Comparison of ENCODE assay signal across 26 cellular contexts in the genomic region with DNA sequence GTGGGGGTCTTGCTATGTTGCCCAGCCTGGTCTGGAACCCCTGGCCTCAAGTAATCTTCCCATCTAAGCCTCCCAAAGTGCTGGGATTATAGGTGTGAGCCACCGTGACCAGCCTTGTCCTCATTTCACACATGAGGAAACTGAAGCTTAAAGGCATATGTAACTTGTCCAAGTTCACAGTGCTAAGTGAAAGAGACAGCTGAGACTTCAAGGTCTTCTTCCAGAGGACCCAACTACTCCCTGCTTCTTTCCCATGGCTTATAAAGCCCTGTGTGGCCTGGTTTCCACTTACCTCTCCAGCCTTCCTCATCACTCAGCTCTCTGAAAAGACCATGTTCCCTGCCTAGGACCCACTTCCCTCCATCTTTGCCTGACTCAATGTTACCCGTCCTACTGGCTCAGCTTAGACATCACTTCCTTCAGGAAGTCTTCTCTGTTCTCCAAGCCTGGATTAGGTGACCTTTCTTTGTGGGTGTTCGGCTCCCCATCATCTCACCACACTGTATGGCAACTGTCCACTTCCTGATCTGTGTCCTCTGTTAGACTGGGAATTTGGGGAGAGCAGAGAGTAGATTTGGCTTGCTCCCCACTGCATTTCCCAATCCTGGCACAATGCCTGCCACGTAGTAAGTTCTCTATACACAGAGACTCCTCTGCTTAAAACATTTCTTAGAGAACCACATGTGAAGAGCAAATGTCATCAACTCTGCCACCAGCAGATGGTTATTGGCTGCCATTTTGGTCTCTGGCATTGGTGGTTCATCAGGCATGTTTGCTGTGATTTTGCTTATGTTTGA. TPM values are rescaled to one million over a fixed set of nuclear protein-coding genes. Genes with fewer than 3 reads are reported as not detected.
DNase-seq lines count a peak whose midpoint lies in the region; ATAC-seq, FAIRE-seq and TF ChIP-seq lines count a peak whose summit lies in the region.
"Had no signal": no experiment of that assay in that cellular context is flagged by ENCODE, and none has a peak within 500 bp of the region (broad histone marks: within the 10 kb centered on the region; RNA-seq: fewer than 3 reads in every experiment).

No MANE protein-coding gene starts in this region.

- H3K4me1 ChIP-seq in right atrium auricular region = no peaks in the 10 kb centered on the region
- no peaks in the 10 kb centered on the region; a peak in 1 of 5 replicates for H3K4me1 ChIP-seq in K562 (replicated peaks in 1 of 2; ENCODE audit: control insufficient read depth in 2 of 2, insufficient read depth in 2 of 2, low read length in 2 of 2)
- H3K4me1 ChIP-seq in transverse colon = no peaks in the 10 kb centered on the region
- H3K4me1 ChIP-seq: gastroesophageal sphincter, lower lobe of right lung, sigmoid colon had no signal

- peak overlapping the region; percentile 50; the same call in 1 of the 2 replicates for H2AFZ ChIP-seq in K562 (ENCODE audit: low read depth, low read length)

- TF ChIP-seq CTCF in right atrium auricular region (IDR thresholded peaks at IDR 0.05) (no peak), K562 (IDR thresholded peaks at IDR 0.05 in 2 of 3, conservative IDR thresholded peaks at IDR 0.05 in 1 of 3; ENCODE audit: insufficient read depth in 2 of 3, low read depth in 1 of 3, low read length in 3 of 3) (no peak), fibroblast of villous mesenchyme (IDR thresholded peaks at IDR 0.05; ENCODE audit: insufficient read depth, low read depth, low read length) (no peak), transverse colon (IDR thresholded peaks at IDR 0.05) (no peak)

- H3K27ac ChIP-seq in right atrium auricular region (no peak overlapping the region), K562 (ENCODE audit: extremely low read depth, low read depth, low read length) (no peak overlapping the region), transverse colon (no peak overlapping the region)
- H3K27ac ChIP-seq: BLaER1 treated with 17β-estradiol and CSF1 and Interleukin-3, amounts not matched to agents 10 nM and 100 nM; gastroesophageal sphincter; lower lobe of right lung; sigmoid colon had no signal

- H4K20me1 ChIP-seq in K562 (replicated peaks; ENCODE audit: control insufficient read depth, insufficient read depth, low read length) = no peaks in the 10 kb centered on the region
- H4K20me1 ChIP-seq: BLaER1 treated with 17β-estradiol and CSF1 and Interleukin-3, amounts not matched to agents 10 nM and 100 nM had no signal

- TF ChIP-seq RAD21 in K562 (CRISPR knock-in tag; conservative IDR thresholded peaks at IDR 0.05 in 1 of 2, IDR thresholded peaks at IDR 0.05 in 1 of 2) = no peak

- no peaks in the 10 kb centered on the region for H3K9me3 ChIP-seq in right atrium auricular region
- H3K9me3 ChIP-seq in K562 (replicated peaks; ENCODE audit: control insufficient read depth, insufficient read depth, low read depth, low read length) = no peaks in the 10 kb centered on the region
- H3K9me3 ChIP-seq in transverse colon = no peaks in the 10 kb centered on the region
- H3K9me3 ChIP-seq: BLaER1 treated with 17β-estradiol and CSF1 and Interleukin-3, amounts not matched to agents 10 nM and 100 nM; gastroesophageal sphincter; lower lobe of right lung; sigmoid colon; SK-N-SH had no signal

- in situ Hi-C loops in K562 (cut with MboI) (no loop called here), transverse colon (cut with MboI; ENCODE audit: low pct_ligation_motif_present in 1 of 4, low pct_unique_long_range_greater_than_20kb in 1 of 4, low sequenced_read_pairs in 3 of 4) (loop anchor here in 3 of 4 donors (10.0 to 25.0 kb wide), 3 partner anchors 163 to 263 kb away; no protein-coding TSS in a partner anchor)

- H3K27me3 ChIP-seq in right atrium auricular region = no peaks in the 10 kb centered on the region
- no peaks in the 10 kb centered on the region for H3K27me3 ChIP-seq in K562 (ENCODE audit: control insufficient read depth in 2 of 2, insufficient read depth in 2 of 2, low read length in 2 of 2)
- H3K27me3 ChIP-seq in transverse colon = no peaks in the 10 kb centered on the region
- H3K27me3 ChIP-seq: BLaER1 treated with 17β-estradiol and CSF1 and Interleukin-3, amounts not matched to agents 10 nM and 100 nM; gastroesophageal sphincter; sigmoid colon had no signal

- intact Hi-C loops in left ventricle myocardium superior (cut with micrococcal nuclease) = no loop called here
- intact Hi-C loops in K562 (cut with micrococcal nuclease) = loop anchor here (5.0 kb wide), 1 partner anchor 273 kb away; no protein-coding TSS in a partner anchor
- intact Hi-C loops in transverse colon (cut with DNase I; ENCODE audit: low total_unique reads) = no loop called here

- no peak overlapping the region for H3K4me3 ChIP-seq in right atrium auricular region
- H3K4me3 ChIP-seq in K562 = no peak overlapping the region
- no peak overlapping the region for H3K4me3 ChIP-seq in fibroblast of villous mesenchyme (ENCODE audit: low read depth, low read length)
- no peak overlapping the region for H3K4me3 ChIP-seq in transverse colon
- H3K4me3 ChIP-seq: BLaER1 treated with 17β-estradiol and CSF1 and Interleukin-3, amounts not matched to agents 10 nM and 100 nM; gastroesophageal sphincter; lower lobe of right lung; sigmoid colon had no signal

- BruUV-seq in K562 (replicated peaks; lab: Mats Ljungman, UMichigan) = no TSS peak

- DNase-seq in left ventricle myocardium superior (peak; percentile 25), right atrium auricular region (ENCODE audit: low spot score) (no peak), K562 (ENCODE audit: extremely low read depth in 1 of 4, low spot score in 3 of 4) (no peak), fibroblast of villous mesenchyme (ENCODE audit: low read depth) (peak; percentile 8), transverse colon (no peak), NCI-H2081 treated with DMSO at 0.1 percent for 48 hours (lab: John Stamatoyannopoulos, UW) (no peak)
- DNase-seq: activated CD4-positive, alpha-beta T cell treated with anti-CD3 and anti-CD28 coated beads for 4 hours; activated naive CD4-positive, alpha-beta T cell treated with Interleukin-2 at 50 U/mL for 16 hours; activated T-cell treated with anti-CD3 and anti-CD28 coated beads, Interleukin-2, amount 50 U/mL, for 48 hours; dermis blood vessel endothelial cell; H9; hypothalamus; Karpas-422; lower lobe of right lung; NCI-H187 treated with DMSO at 0.1 percent for 48 hours; NCI-H69; sigmoid colon; SK-N-SH; T-helper 2 cell had no signal

- H3K36me3 ChIP-seq in right atrium auricular region (no peaks in the 10 kb centered on the region), K562 (ENCODE audit: control insufficient read depth, insufficient read depth, low read length) (no peaks in the 10 kb centered on the region), transverse colon (no peaks in the 10 kb centered on the region)
- H3K36me3 ChIP-seq: BLaER1 treated with 17β-estradiol and CSF1 and Interleukin-3, amounts not matched to agents 10 nM and 100 nM; gastroesophageal sphincter; lower lobe of right lung; sigmoid colon had no signal

- TF ChIP-seq EP300 in K562 (IDR thresholded peaks at IDR 0.05; ENCODE audit: low read length) (no peak), transverse colon (IDR thresholded peaks at IDR 0.05; ENCODE audit: low read depth) (no peak)

- FAIRE-seq in K562 (lab: Jason Lieb, UNC) = no peak
- FAIRE-seq: bronchial epithelial cell, GM12892, islet of Langerhans had no signal

- CTCF ChIA-PET in K562 (lab: Yijun Ruan, JAX; ENCODE audit: low intra/inter-chr PET ratio) = interaction anchor here (2.8 kb wide), 1 partner anchor 165 kb away, joined by 18 read pairs; no protein-coding TSS in a partner anchor

- WGBS in K562 (ENCODE audit: insufficient coverage, low coverage, missing lambda C conversion rate) = 43% methylated on average over 4 of the region's 4 CpGs
- WGBS in transverse colon (ENCODE audit: low coverage in 1 of 2), 2 donors = 69% methylated on average over 4 of the region's 4 CpGs; no CpG with 5 or more reads in 1 of the 2 donors

- no peak overlapping the region for H3K4me2 ChIP-seq in K562 (ENCODE audit: insufficient read depth, low read length)
- H3K4me2 ChIP-seq: BLaER1 treated with 17β-estradiol and CSF1 and Interleukin-3, amounts not matched to agents 10 nM and 100 nM; SK-N-SH had no signal

- TF ChIP-seq POLR2A in K562 (conservative IDR thresholded peaks at IDR 0.05) = no peak
- no peak for TF ChIP-seq POLR2A in transverse colon (IDR thresholded peaks at IDR 0.05)

- no peaks in the 10 kb centered on the region for H3K9me1 ChIP-seq in K562 (ENCODE audit: control insufficient read depth, insufficient read depth, low read length)

- ATAC-seq in left ventricle myocardium superior = peak; percentile 36
- ATAC-seq in K562 = no peak
- no peak for ATAC-seq in HG02840 (IDR thresholded peaks at IDR 0.05; ENCODE audit: low FRiP score, unreplicated experiment)
- no peak for ATAC-seq in GM18520 (IDR thresholded peaks at IDR 0.05; ENCODE audit: unreplicated experiment)
- ATAC-seq: gastroesophageal sphincter, lower lobe of right lung had no signal

- POLR2A ChIA-PET in K562 (lab: Yijun Ruan, JAX) = no interaction called here

- H3K79me2 ChIP-seq in K562 (ENCODE audit: control insufficient read depth, insufficient read depth, low read length) = no peaks in the 10 kb centered on the region

- no peak overlapping the region for H3K9ac ChIP-seq in K562 (ENCODE audit: insufficient read depth in 1 of 2, low read depth in 2 of 2, low read length in 2 of 2)
- H3K9ac ChIP-seq: BLaER1 treated with 17β-estradiol and CSF1 and Interleukin-3, amounts not matched to agents 10 nM and 100 nM; SK-N-SH had no signal

TF ChIP-seq in K562, 482 proteins besides CTCF, POLR2A, EP300 and RAD21 (continues in another document):
- TF ChIP-seq ZNF764 (CRISPR knock-in tag; IDR thresholded peaks at IDR 0.05; ENCODE audit: low read depth) = no peak

RNA-seq across cellular contexts. Expression of a gene that starts 30.4 kb away (rescaled TPM):
- total RNA-seq in left ventricle myocardium superior (53.8 TPM), right atrium auricular region (10 to 100 TPM; 65.0 to 77.2 TPM), K562 (2014; rRNA removed) (22.3 and 24.2 TPM in 2 replicates), K562 (2014; rRNA removed; fragmentation: Illumina TruSeq; extraction: Trizol) (52.7 and 61.3 TPM in 2 replicates), K562 (2015; rRNA removed; fragmentation: Illumina TruSeq; extraction: Trizol) (75.2 and 77.7 TPM in 2 replicates), K562 (2021) (41.8 and 43.3 TPM in 2 replicates), fibroblast of villous mesenchyme (129 and 153 TPM in 2 replicates), transverse colon (10 to 100 TPM; 44.6 to 93.8 (median 66.0) TPM)
- total RNA-seq in K562 (2011; cell fraction: chromatin; rRNA removed; ENCODE audit: low replicate concordance) = 39.3 and 50.9 TPM in 2 replicates
- 47.0 and 51.5 TPM in 2 replicates for total RNA-seq in K562 (2011; cell fraction: nucleolus; rRNA removed)
- 60.1 and 67.6 TPM in 2 replicates for total RNA-seq in K562 (2011; cell fraction: nucleoplasm; rRNA removed)
- polyA plus RNA-seq in K562 (2011; rRNA removed) (50.6 and 53.8 TPM in 2 replicates), K562 (2014; fragmentation: Illumina TruSeq; extraction: Trizol) (61.0 and 62.1 TPM in 2 replicates), K562 (2014; fragmentation: Nextera tagmentation; extraction: Ambion mirVana) (10 to 100 TPM; 47.7 to 48.6 TPM), K562 (2014; rRNA removed) (30.7 and 32.9 TPM in 2 replicates)
- 24.0 and 37.4 TPM in 2 replicates for polyA plus RNA-seq in K562 (2011; cell fraction: cytosol; rRNA removed)
- 8.8 and 16.2 TPM in 2 replicates for polyA plus RNA-seq in K562 (2011; cell fraction: nucleus; rRNA removed)
- polyA plus RNA-seq in K562 (2012) = 58.2 and 104 TPM in 2 replicates
- polyA minus RNA-seq in K562 (2011; rRNA and poly(A)+ RNA removed) = 63.3 and 88.6 TPM in 2 replicates
- polyA minus RNA-seq in K562 (2011; cell fraction: cytosol; rRNA and poly(A)+ RNA removed) = 38.4 and 55.7 TPM in 2 replicates
- polyA minus RNA-seq in K562 (2011; cell fraction: nucleus; rRNA and poly(A)+ RNA removed) = 7.7 and 20.4 TPM in 2 replicates

Comparison
In these comparisons a context has a peak if more than half of its experiments do, and no peak if none do; other contexts are left out.
1. DNase-seq: peak in left ventricle myocardium superior (single experiment) and fibroblast of villous mesenchyme (single experiment); none in right atrium auricular region (single experiment), K562 (0 of 4), transverse colon (single experiment) and NCI-H2081 treated with DMSO at 0.1 percent for 48 hours (single experiment).